ENCODE assay signal across 33 cellular contexts in the genomic region with DNA sequence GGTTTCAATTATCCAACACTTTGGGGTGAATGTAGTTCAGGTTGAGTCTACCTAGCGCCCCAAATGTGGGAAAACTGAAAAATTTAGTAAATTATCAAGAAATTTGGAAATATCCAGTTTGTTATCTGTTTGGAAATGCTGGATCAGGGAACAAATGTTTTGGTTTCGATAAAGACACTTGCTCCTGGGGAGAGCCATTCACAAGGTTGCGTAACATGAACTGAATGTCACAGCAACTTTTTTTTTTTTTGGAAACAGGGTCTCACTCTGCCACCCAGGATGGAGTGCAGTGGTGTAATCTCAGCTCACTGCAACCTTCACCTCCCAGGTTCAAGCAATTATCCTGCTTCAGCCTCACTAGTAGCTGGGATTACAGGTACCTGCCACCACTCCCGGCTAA.
"Had no signal": no experiment of that assay in that cellular context is flagged by ENCODE, and none has a peak within 500 bp of the region (broad histone marks: within the 10 kb centered on the region; RNA-seq: fewer than 3 reads in every experiment).

No MANE protein-coding gene starts in this region.

- H3K4me1 ChIP-seq: adrenal gland, ascending aorta, body of pancreas, breast epithelium had no signal

- H3K36me3 ChIP-seq: adrenal gland, ascending aorta, brain microvascular endothelial cell, breast epithelium, cardiac muscle cell had no signal

- H3K27me3 ChIP-seq: adrenal gland, ascending aorta, body of pancreas, brain microvascular endothelial cell, breast epithelium, cardiac muscle cell had no signal

- FAIRE-seq: astrocyte, bronchial epithelial cell had no signal

- DNase-seq: activated effector memory CD4-positive, alpha-beta T cell treated with anti-CD3 and anti-CD28 coated beads, Interleukin-2, amount 50 U/mL, for 16 hours; activated effector memory CD4-positive, alpha-beta T cell treated with Interleukin-2 at 50 U/mL for 16 hours; activated gamma-delta T cell; activated gamma-delta T cell treated with Interleukin-2 at 50 U/mL for 16 hours; activated naive CD4-positive, alpha-beta T cell; activated naive CD4-positive, alpha-beta T cell treated with anti-CD3 and anti-CD28 coated beads for 36 hours; activated naive CD4-positive, alpha-beta T cell treated with anti-CD3 and anti-CD28 coated beads, Interleukin-2, amount 10 ng/mL, durations not matched to agents 7 days and 5 days; activated naive CD4-positive, alpha-beta T cell treated with anti-CD3 and anti-CD28 coated beads, Interleukin-2, amount 50 U/mL, for 16 hours; activated naive CD4-positive, alpha-beta T cell treated with Interleukin-2 at 50 U/mL for 16 hours; activated naive CD8-positive, alpha-beta T cell treated with anti-CD3 and anti-CD28 coated beads for 36 hours; activated naive CD8-positive, alpha-beta T cell treated with anti-CD3 and anti-CD28 coated beads, Interleukin-2, amount 10 ng/mL, durations not matched to agents 7 days and 5 days; activated naive CD8-positive, alpha-beta T cell treated with anti-CD3 and anti-CD28 coated beads, Interleukin-2, amount 50 U/mL, for 24 hours; activated T-cell treated with anti-CD3 and anti-CD28 coated beads, Interleukin-2, amount 50 U/mL, for 24 hours; activated T-cell treated with anti-CD3 and anti-CD28 coated beads, Interleukin-2, amount 50 U/mL, for 4 hours; activated T-cell treated with anti-CD3 and anti-CD28 coated beads, Interleukin-2, amount 50 U/mL, for 48 hours; activated T-cell treated with anti-CD3 and anti-CD28 coated beads, Interleukin-2, amount 50 U/mL, for 72 hours; adrenal gland; amniotic stem cell; amygdala; anterior cingulate cortex; aorta; body of pancreas; brain microvascular endothelial cell; caudate nucleus; central memory CD4-positive, alpha-beta T cell; cerebellar nuclear complex had no signal

- H3K4me3 ChIP-seq: adrenal gland, ascending aorta, body of pancreas, breast epithelium, cardiac muscle cell had no signal

- H3K27ac ChIP-seq: adrenal gland, ascending aorta, body of pancreas, brain microvascular endothelial cell, breast epithelium, cardiac muscle cell had no signal

- ATAC-seq: activated naive CD4-positive, alpha-beta T cell treated with anti-CD3 and anti-CD28 coated beads, Interleukin-2, amount 50 U/mL, for 72 hours; activated naive CD8-positive, alpha-beta T cell treated with anti-CD3 and anti-CD28 coated beads, Interleukin-2, amount 50 U/mL, for 24 hours; activated T-cell treated with anti-CD3 and anti-CD28 coated beads, Interleukin-2, amount 50 U/mL, for 4 hours; activated T-cell treated with anti-CD3 and anti-CD28 coated beads, Interleukin-2, amount 50 U/mL, for 72 hours; activated T-helper 17 cell treated with anti-CD3 and anti-CD28 coated beads, Interleukin-2, amount 50 U/mL, for 72 hours; body of pancreas had no signal

- H3K9me3 ChIP-seq: adrenal gland, ascending aorta, body of pancreas, breast epithelium had no signal
